19 cellular contexts compared by ENCODE assay signal in the genomic region with DNA sequence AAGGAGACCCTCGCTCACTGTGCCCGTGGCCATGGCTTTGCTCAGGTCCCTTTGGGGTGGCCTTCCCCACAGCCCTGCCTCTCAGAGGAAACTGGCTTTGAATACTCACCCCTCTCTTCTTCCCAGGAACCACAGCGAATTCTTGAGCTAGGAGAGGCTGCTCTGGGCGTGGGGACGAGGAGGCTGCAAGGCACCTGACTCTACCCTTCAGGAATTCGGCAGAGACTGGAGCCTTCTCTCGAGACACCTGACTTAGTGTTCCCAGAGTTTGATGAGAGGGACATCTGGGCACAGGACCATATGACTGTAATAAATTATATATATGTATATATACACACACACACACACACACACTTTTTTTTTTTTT. TPM values are rescaled to one million over a fixed set of nuclear protein-coding genes. Genes with fewer than 3 reads are reported as not detected.
DNase-seq lines count a peak whose midpoint lies in the region; ATAC-seq and TF ChIP-seq lines count a peak whose summit lies in the region.
"Had no signal": no experiment of that assay in that cellular context is flagged by ENCODE, and none has a peak within 500 bp of the region (broad histone marks: within the 10 kb centered on the region; RNA-seq: fewer than 3 reads in every experiment).

No MANE protein-coding gene starts in this region.

- no peak overlapping the region for H3K9ac ChIP-seq in smooth muscle cell (ENCODE audit: low read depth)

- H3K27ac ChIP-seq in smooth muscle cell (ENCODE audit: low read depth), result peak overlapping the region; percentile 64
- H3K27ac ChIP-seq: neutrophil, right lobe of liver, WERI-Rb-1 had no signal

- H3K4me2 ChIP-seq in smooth muscle cell, result no peak overlapping the region

- intact Hi-C loops in left colon (cut with DNase I, micrococcal nuclease), result no loop called here

- ATAC-seq in left colon, result peak; percentile 27
- ATAC-seq in GM18868 (IDR thresholded peaks at IDR 0.05; ENCODE audit: unreplicated experiment), result no peak
- ATAC-seq: right lobe of liver, T-cell had no signal

- H3K27me3 ChIP-seq in smooth muscle cell (ENCODE audit: low read depth), result no peaks in the 10 kb centered on the region
- H3K27me3 ChIP-seq: right lobe of liver had no signal

- no peak overlapping the region for H2AFZ ChIP-seq in smooth muscle cell (ENCODE audit: low read depth)

- no peaks in the 10 kb centered on the region for H3K36me3 ChIP-seq in smooth muscle cell (ENCODE audit: low read depth)
- H3K36me3 ChIP-seq: neutrophil had no signal

- no peaks in the 10 kb centered on the region for H3K79me2 ChIP-seq in smooth muscle cell (ENCODE audit: low read depth)

- H3K4me1 ChIP-seq in smooth muscle cell (ENCODE audit: low read depth), result no peaks in the 10 kb centered on the region

- DNase-seq in ELR (ENCODE audit: low read depth) (peak; percentile 26), amniotic epithelial cell (ENCODE audit: low read depth) (peak; percentile 14), left colon (no peak), smooth muscle cell (lab: John Stamatoyannopoulos, UW; ENCODE audit: unreplicated experiment) (no peak), erythroblast (lab: John Stamatoyannopoulos, UW) (no peak), NAMALWA (ENCODE audit: low spot score) (no peak), medulla oblongata (ENCODE audit: extremely low spot score) (no peak)
- DNase-seq: activated effector memory CD4-positive, alpha-beta T cell treated with anti-CD3 and anti-CD28 coated beads, Interleukin-2, amount 50 U/mL, for 16 hours; aorta; NCI-H1092 treated with DMSO at 0.1 percent for 48 hours; NCI-H2171 treated with DMSO at 0.1 percent for 48 hours; right lobe of liver; stimulated activated CD4-positive, alpha-beta T cell treated with anti-CD3 and anti-CD28 coated beads, Interleukin-2, amount 100 ng/mL, for 24 hours; substantia nigra; T-cell; WERI-Rb-1 had no signal

- no peak for TF ChIP-seq CTCF in smooth muscle cell (IDR thresholded peaks at IDR 0.05; ENCODE audit: borderline replicate concordance, insufficient read depth, poor library complexity, severe bottlenecking)

- no peak for TF ChIP-seq POLR2A in erythroblast (IDR thresholded peaks at IDR 0.05; ENCODE audit: low read length)

- no peaks in the 10 kb centered on the region for H3F3A ChIP-seq in smooth muscle cell (ENCODE audit: low read depth)

- H4K20me1 ChIP-seq in smooth muscle cell (ENCODE audit: low read depth), result no peaks in the 10 kb centered on the region

- no peak overlapping the region for H3K4me3 ChIP-seq in smooth muscle cell
- H3K4me3 ChIP-seq: right lobe of liver had no signal

- H3K9me3 ChIP-seq in smooth muscle cell (replicated peaks; ENCODE audit: low read depth), result no peaks in the 10 kb centered on the region
- H3K9me3 ChIP-seq: neutrophil, right lobe of liver had no signal

- 72% methylated on average over 7 of the region's 7 CpGs for WGBS in smooth muscle cell (ENCODE audit: low lambda C conversion rate)

RNA-seq across cellular contexts. Expression of a gene that starts 6.2 kb away (rescaled TPM):
- 100 to 1,000 TPM; 447 to 529 TPM for total RNA-seq in left colon
- 7.6 and 9.9 TPM in 2 replicates for total RNA-seq in smooth muscle cell
- 12.7 and 33.5 TPM in 2 replicates for polyA plus RNA-seq in smooth muscle cell

RNA-seq across cellular contexts. Expression of a gene that starts 15.4 kb away (rescaled TPM):
- total RNA-seq in left colon (10 to 100 TPM; 30.1 to 38.9 TPM), smooth muscle cell (12.5 and 15.1 TPM in 2 replicates)
- polyA plus RNA-seq in smooth muscle cell, result 15.1 and 27.7 TPM in 2 replicates

RNA-seq across cellular contexts. Expression of a gene that starts 16.4 kb away (rescaled TPM):
- total RNA-seq in left colon (10 to 100 TPM; 28.4 to 30.6 TPM), smooth muscle cell (2.6 and 4.2 TPM in 2 replicates)
- 8.0 and 10.9 TPM in 2 replicates for polyA plus RNA-seq in smooth muscle cell

RNA-seq across cellular contexts. Expression of a gene that starts 55.9 kb away (rescaled TPM):
- 100 to 1,000 TPM; 575 to 676 TPM for total RNA-seq in left colon
- total RNA-seq in smooth muscle cell, result 10.5 and 14.7 TPM in 2 replicates
- 17.5 and 43.9 TPM in 2 replicates for polyA plus RNA-seq in smooth muscle cell
- total RNA-seq: RPMI7951 had no signal

Comparison
In these comparisons a context has a peak if more than half of its experiments do, and no peak if none do; other contexts are left out.
1. DNase-seq: peak in ELR (single experiment) and amniotic epithelial cell (single experiment); none in left colon (0 of 2), smooth muscle cell (single experiment), erythroblast (0 of 2), NAMALWA (single experiment) and medulla oblongata (single experiment).
2. RNA of a gene that starts 6.2 kb away (total RNA-seq): 447 to 529 TPM in left colon; 7.6 to 9.9 TPM in smooth muscle cell; every median in the first group is over 10 times any median in the second.